16 cellular contexts compared by ENCODE assay signal in the genomic region with DNA sequence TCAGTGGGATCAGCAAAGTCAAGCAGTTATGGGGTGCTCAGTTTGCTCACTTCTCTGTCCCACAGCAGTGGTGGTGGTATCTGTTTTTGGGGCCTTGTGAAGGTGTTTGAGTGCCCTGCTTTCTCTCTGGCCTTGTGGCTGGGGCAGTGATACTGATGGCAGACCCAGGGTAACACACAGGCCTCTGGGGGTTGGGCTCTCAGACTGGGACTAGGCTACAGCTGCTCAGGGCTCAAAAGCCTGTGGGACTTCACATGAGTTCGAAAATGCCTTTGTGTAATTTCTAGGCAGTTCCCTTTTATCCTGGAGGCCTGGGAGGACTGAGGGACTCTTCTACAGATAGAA.
DNase-seq lines count a peak whose midpoint lies in the region; ATAC-seq and TF ChIP-seq lines count a peak whose summit lies in the region.
"Had no signal": no experiment of that assay in that cellular context is flagged by ENCODE, and none has a peak within 500 bp of the region (broad histone marks: within the 10 kb centered on the region; RNA-seq: fewer than 3 reads in every experiment).

No MANE protein-coding gene starts in this region.

- H3K4me3 ChIP-seq in HUES48 (ENCODE audit: low read depth, low read length) (no peak overlapping the region), neural progenitor cell (no peak overlapping the region), upper lobe of right lung (no peak overlapping the region)

- no peak overlapping the region for H3K4me3 Mint-ChIP-seq in glutamatergic neuron (ENCODE audit: unreplicated experiment)
- H3K4me3 Mint-ChIP-seq in neural progenitor cell = no peak overlapping the region
- H3K4me3 Mint-ChIP-seq in osteocyte (ENCODE audit: unreplicated experiment) = no peak overlapping the region
- H3K4me3 Mint-ChIP-seq: CD4-positive, CD25-positive, alpha-beta regulatory T cell; H9 had no signal

- H3K9ac ChIP-seq in HUES48 (ENCODE audit: low read depth, low read length) (no peak overlapping the region), neural progenitor cell (no peak overlapping the region)

- H3K27me3 Mint-ChIP-seq in glutamatergic neuron (ENCODE audit: unreplicated experiment) = no peaks in the 10 kb centered on the region
- H3K27me3 Mint-ChIP-seq in neural progenitor cell (ENCODE audit: insufficient read depth, low read depth) = peaks cover 4% of the 10 kb centered on the region
- peaks cover 8% of the 10 kb centered on the region for H3K27me3 Mint-ChIP-seq in osteocyte (ENCODE audit: unreplicated experiment)
- H3K27me3 Mint-ChIP-seq: CD4-positive, CD25-positive, alpha-beta regulatory T cell; IgD-negative memory B cell had no signal

- peaks cover 18% of the 10 kb centered on the region for H3K4me1 Mint-ChIP-seq in glutamatergic neuron (ENCODE audit: low read depth, unreplicated experiment)
- H3K4me1 Mint-ChIP-seq in neural progenitor cell = peaks cover 7% of the 10 kb centered on the region
- no peaks in the 10 kb centered on the region for H3K4me1 Mint-ChIP-seq in osteocyte (ENCODE audit: unreplicated experiment)
- H3K4me1 Mint-ChIP-seq: CD4-positive, CD25-positive, alpha-beta regulatory T cell; IgD-negative memory B cell had no signal

- H3K36me3 ChIP-seq in HUES48 (ENCODE audit: control insufficient read depth, insufficient read depth, low read length) (no peaks in the 10 kb centered on the region), neural progenitor cell (no peaks in the 10 kb centered on the region), upper lobe of right lung (no peaks in the 10 kb centered on the region)
- H3K36me3 ChIP-seq: BE2C had no signal

- TF ChIP-seq CTCF in glutamatergic neuron (IDR thresholded peaks at IDR 0.05; ENCODE audit: partially characterized antibody, unreplicated experiment) = no peak
- no peak for TF ChIP-seq CTCF in neural progenitor cell (IDR thresholded peaks at IDR 0.05)
- no peak for TF ChIP-seq CTCF in upper lobe of right lung (IDR thresholded peaks at IDR 0.05)
- TF ChIP-seq CTCF in osteocyte (IDR thresholded peaks at IDR 0.05) = no peak

- H3K4me1 ChIP-seq in HUES48 (ENCODE audit: control insufficient read depth, insufficient read depth, low read length) (no peaks in the 10 kb centered on the region), neural progenitor cell (no peaks in the 10 kb centered on the region), upper lobe of right lung (no peaks in the 10 kb centered on the region)
- H3K4me1 ChIP-seq: BE2C, Caco-2 had no signal

- peaks cover 17% of the 10 kb centered on the region for H3K36me3 Mint-ChIP-seq in glutamatergic neuron (ENCODE audit: unreplicated experiment)
- H3K36me3 Mint-ChIP-seq in neural progenitor cell = peaks cover 4% of the 10 kb centered on the region
- no peaks in the 10 kb centered on the region for H3K36me3 Mint-ChIP-seq in osteocyte (ENCODE audit: unreplicated experiment)
- H3K36me3 Mint-ChIP-seq: CD4-positive, CD25-positive, alpha-beta regulatory T cell; IgD-negative memory B cell had no signal

- H3K27ac Mint-ChIP-seq in glutamatergic neuron (ENCODE audit: unreplicated experiment) (peak overlapping the region; percentile 71), neural progenitor cell (no peak overlapping the region), osteocyte (ENCODE audit: unreplicated experiment) (no peak overlapping the region)
- H3K27ac Mint-ChIP-seq: CD4-positive, CD25-positive, alpha-beta regulatory T cell; IgD-negative memory B cell had no signal

- intact Hi-C loops in upper lobe of right lung (cut with DNase I) = no loop called here

- no peaks in the 10 kb centered on the region for H3F3A ChIP-seq in neural progenitor cell (ENCODE audit: low read depth)

- no peaks in the 10 kb centered on the region for H4K20me1 ChIP-seq in neural progenitor cell (ENCODE audit: low read depth)

- DNase-seq in glutamatergic neuron = no peak
- peak; percentile 8 for DNase-seq in neural progenitor cell (ENCODE audit: low spot score)
- no peak for DNase-seq in upper lobe of right lung
- DNase-seq in osteocyte (ENCODE audit: extremely low spot score, unreplicated experiment) = no peak
- no peak for DNase-seq in NCI-H82 (lab: John Stamatoyannopoulos, UW)
- no peak for DNase-seq in activated T-cell treated with anti-CD3 and anti-CD28 coated beads, Interleukin-2, amount 50 U/mL, for 1 hour
- DNase-seq: ACHN; BE2C; C1 segment of cervical spinal cord; Caco-2; CD4-positive, CD25-positive, alpha-beta regulatory T cell; GOT3 had no signal

- peaks cover 7% of the 10 kb centered on the region for H3K9me3 Mint-ChIP-seq in glutamatergic neuron (ENCODE audit: unreplicated experiment)
- H3K9me3 Mint-ChIP-seq in neural progenitor cell = peaks cover 16% of the 10 kb centered on the region
- H3K9me3 Mint-ChIP-seq in osteocyte (ENCODE audit: unreplicated experiment) = peaks cover 15% of the 10 kb centered on the region

- peaks cover 11% of the 10 kb centered on the region for H3K9me3 ChIP-seq in HUES48 (ENCODE audit: control insufficient read depth, insufficient read depth, low read length)
- no peaks in the 10 kb centered on the region for H3K9me3 ChIP-seq in neural progenitor cell (ENCODE audit: low read depth)
- H3K9me3 ChIP-seq in upper lobe of right lung = no peaks in the 10 kb centered on the region
- H3K9me3 ChIP-seq: BE2C, Caco-2 had no signal

- H3K79me2 ChIP-seq in neural progenitor cell (ENCODE audit: low read depth) = no peaks in the 10 kb centered on the region

- peak; percentile 13 for ATAC-seq in upper lobe of right lung
- ATAC-seq: HepG2 had no signal

- peak overlapping the region; percentile 78 for H2AFZ ChIP-seq in neural progenitor cell (replicated peaks)

- no peaks in the 10 kb centered on the region for H3K27me3 ChIP-seq in HUES48 (ENCODE audit: control insufficient read depth, insufficient read depth, low read length)
- H3K27me3 ChIP-seq in neural progenitor cell = no peaks in the 10 kb centered on the region
- H3K27me3 ChIP-seq in upper lobe of right lung = no peaks in the 10 kb centered on the region
- H3K27me3 ChIP-seq: BE2C had no signal

- peak overlapping the region; percentile 53 for H3K27ac ChIP-seq in HUES48 (ENCODE audit: low read depth, low read length)
- H3K27ac ChIP-seq in neural progenitor cell = no peak overlapping the region
- H3K27ac ChIP-seq in upper lobe of right lung = no peak overlapping the region

- no peak overlapping the region for H3K4me2 ChIP-seq in neural progenitor cell
